19 cellular contexts compared by ENCODE assay signal in the genomic region with DNA sequence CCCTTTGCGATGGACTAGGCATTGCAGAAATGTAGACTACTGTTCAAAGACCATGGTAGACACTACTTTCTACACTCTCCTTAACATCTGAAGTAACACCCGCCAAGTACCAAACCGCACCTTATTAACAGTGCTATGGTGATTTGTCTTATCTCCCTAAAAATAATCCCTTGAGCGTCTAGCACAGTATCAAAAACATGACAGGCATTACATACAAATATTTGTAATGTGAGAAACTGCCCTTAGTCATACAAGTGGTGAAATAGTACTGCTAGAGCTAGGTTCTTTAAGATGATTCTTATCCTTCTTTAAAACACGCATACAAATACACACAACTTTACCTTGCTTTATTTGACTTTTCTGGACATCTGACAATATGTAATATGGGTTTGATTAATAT. TPM values are rescaled to one million over a fixed set of nuclear protein-coding genes. Genes with fewer than 3 reads are reported as not detected.
A peak's percentile ranks its signal among the peaks of the same experiment; 100 is the strongest.
DNase-seq lines count a peak whose midpoint lies in the region; ATAC-seq and TF ChIP-seq lines count a peak whose summit lies in the region.
"Had no signal": no experiment of that assay in that cellular context is flagged by ENCODE, and none has a peak within 500 bp of the region (broad histone marks: within the 10 kb centered on the region; RNA-seq: fewer than 3 reads in every experiment).

No MANE protein-coding gene starts in this region.

- no peak for ATAC-seq in HG03520 (IDR thresholded peaks at IDR 0.05; ENCODE audit: unreplicated experiment)
- ATAC-seq in GM21723 (IDR thresholded peaks at IDR 0.05; ENCODE audit: unreplicated experiment) = no peak
- no peak for ATAC-seq in GM18505 (IDR thresholded peaks at IDR 0.05; ENCODE audit: unreplicated experiment)
- ATAC-seq: activated CD8-positive, alpha-beta memory T cell treated with anti-CD3 and anti-CD28 coated beads, Interleukin-2, amount 10 ng/mL, durations not matched to agents 7 days and 5 days had no signal

- H2BK5ac ChIP-seq in mesenchymal stem cell (ENCODE audit: low read depth, low read length, poor library complexity, severe bottlenecking) = no peak overlapping the region

- no peak for TF ChIP-seq CTCF in AG09309 (IDR thresholded peaks at IDR 0.05; ENCODE audit: control insufficient read depth, insufficient read depth, low read depth, low read length, missing control alignments)
- TF ChIP-seq CTCF in cardiac fibroblast (IDR thresholded peaks at IDR 0.05; ENCODE audit: low read depth, low read length) = no peak
- TF ChIP-seq CTCF in GM20000 (IDR thresholded peaks at IDR 0.05; ENCODE audit: extremely low read depth, missing control alignments) = no peak

- H3K23ac ChIP-seq in mesenchymal stem cell (ENCODE audit: low read length in 2 of 2) = no peak overlapping the region

- H3K4me1 ChIP-seq in mesenchymal stem cell (ENCODE audit: control insufficient read depth, insufficient read depth, low read depth, low read length) = peaks cover 9% of the 10 kb centered on the region

- DNase-seq in AG09309 (ENCODE audit: low read depth) (peak; percentile 32), HCEC 1CT (peak; percentile 79), cardiac fibroblast (ENCODE audit: low read depth in 2 of 2) (peak; percentile 55 to 76), mesenchymal stem cell (peak; percentile 47), GM20000 (ENCODE audit: low spot score) (no peak)
- DNase-seq: activated CD8-positive, alpha-beta memory T cell treated with anti-CD3 and anti-CD28 coated beads, Interleukin-2, amount 10 ng/mL, durations not matched to agents 7 days and 5 days; activated naive CD8-positive, alpha-beta T cell treated with anti-CD3 and anti-CD28 coated beads, Interleukin-2, amount 10 ng/mL, durations not matched to agents 7 days and 5 days; CD4-positive, alpha-beta memory T cell; dorsolateral prefrontal cortex; kidney glomerular epithelial cell; NCI-H2081 treated with DMSO at 0.1 percent for 48 hours; SIG-M5; stimulated activated CD4-positive, alpha-beta T cell treated with anti-CD3 and anti-CD28 coated beads, Interleukin-4, amount 100 ng/mL, for 4 hours; stimulated activated naive CD4-positive, alpha-beta T cell treated with Interleukin-2 at 50 U/mL for 16 hours had no signal

- no peak overlapping the region for H2BK120ac ChIP-seq in mesenchymal stem cell (ENCODE audit: low read depth, low read length)

- H2AFZ ChIP-seq in mesenchymal stem cell (ENCODE audit: low read depth, low read length) = no peak overlapping the region

- no peak overlapping the region for H3K9ac ChIP-seq in mesenchymal stem cell (ENCODE audit: low read length)

- no peaks in the 10 kb centered on the region for H3K9me3 ChIP-seq in mesenchymal stem cell (ENCODE audit: control insufficient read depth, low read length)
- H3K9me3 ChIP-seq: right atrium auricular region had no signal

- no peak overlapping the region for H2BK15ac ChIP-seq in mesenchymal stem cell (ENCODE audit: low read depth, poor library complexity, severe bottlenecking)

- no peak overlapping the region for H2AK5ac ChIP-seq in mesenchymal stem cell (ENCODE audit: low read length, severe bottlenecking)

- H2BK12ac ChIP-seq in mesenchymal stem cell (ENCODE audit: low read length in 2 of 2) = no peak overlapping the region

- H3K27me3 ChIP-seq in mesenchymal stem cell (ENCODE audit: control insufficient read depth in 1 of 2, insufficient read depth in 1 of 2, low read length in 2 of 2) = no peaks in the 10 kb centered on the region
- H3K27me3 ChIP-seq: dorsolateral prefrontal cortex, right atrium auricular region had no signal

- H3K4me3 ChIP-seq in AG09309 (ENCODE audit: control insufficient read depth, low read depth, low read length) (no peak overlapping the region), cardiac fibroblast (replicated peaks in 1 of 2; ENCODE audit: low read depth in 2 of 2, low read length in 2 of 2) (no peak overlapping the region), mesenchymal stem cell (ENCODE audit: insufficient read depth in 1 of 2, low read depth in 1 of 2, low read length in 2 of 2) (no peak overlapping the region)
- H3K4me3 ChIP-seq: dorsolateral prefrontal cortex, right atrium auricular region had no signal

- no peak overlapping the region for H3K27ac ChIP-seq in mesenchymal stem cell (ENCODE audit: low read length, poor library complexity, severe bottlenecking)
- H3K27ac ChIP-seq: dorsolateral prefrontal cortex, HL-60, right atrium auricular region had no signal

- TF ChIP-seq POLR2A in GM18505 (IDR thresholded peaks at IDR 0.05; ENCODE audit: borderline replicate concordance, extremely low read depth, insufficient read depth, insufficient read length) = no peak

- H3K4ac ChIP-seq in mesenchymal stem cell (ENCODE audit: low read depth in 1 of 2, low read length in 2 of 2) = no peak overlapping the region

- peaks cover 30 to 31% of the 10 kb centered on the region in 2 experiments for H3K36me3 ChIP-seq in mesenchymal stem cell (ENCODE audit: control insufficient read depth in 1 of 2, insufficient read depth in 2 of 2, low read depth in 1 of 2, low read length in 2 of 2)
- H3K36me3 ChIP-seq: right atrium auricular region had no signal

- no peaks in the 10 kb centered on the region for H3K79me1 ChIP-seq in mesenchymal stem cell (replicated peaks; ENCODE audit: low read length, poor library complexity, severe bottlenecking)

- 99% methylated on average over 3 of the region's 5 CpGs for WGBS in mesenchymal stem cell

- no peak overlapping the region for H4K8ac ChIP-seq in mesenchymal stem cell (ENCODE audit: low read length)

- H4K91ac ChIP-seq in mesenchymal stem cell (ENCODE audit: low read length) = no peak overlapping the region

- no peak overlapping the region for H3K4me2 ChIP-seq in mesenchymal stem cell (ENCODE audit: low read length, poor library complexity, severe bottlenecking)

- H3K14ac ChIP-seq in mesenchymal stem cell (ENCODE audit: low read length in 2 of 2) = no peak overlapping the region

- H3K18ac ChIP-seq in mesenchymal stem cell (ENCODE audit: low read depth in 1 of 2, low read length in 2 of 2) = no peak overlapping the region

RNA-seq across cellular contexts. Expression of a gene that starts 27.2 kb away (rescaled TPM):
- 40.3 TPM for polyA plus RNA-seq in mesenchymal stem cell (2013, experiment 1 of 2)
- 38.7 TPM for polyA plus RNA-seq in mesenchymal stem cell (2013, experiment 2 of 2)
